Comparison of ENCODE assay signal across 8 cellular contexts in the genomic region with DNA sequence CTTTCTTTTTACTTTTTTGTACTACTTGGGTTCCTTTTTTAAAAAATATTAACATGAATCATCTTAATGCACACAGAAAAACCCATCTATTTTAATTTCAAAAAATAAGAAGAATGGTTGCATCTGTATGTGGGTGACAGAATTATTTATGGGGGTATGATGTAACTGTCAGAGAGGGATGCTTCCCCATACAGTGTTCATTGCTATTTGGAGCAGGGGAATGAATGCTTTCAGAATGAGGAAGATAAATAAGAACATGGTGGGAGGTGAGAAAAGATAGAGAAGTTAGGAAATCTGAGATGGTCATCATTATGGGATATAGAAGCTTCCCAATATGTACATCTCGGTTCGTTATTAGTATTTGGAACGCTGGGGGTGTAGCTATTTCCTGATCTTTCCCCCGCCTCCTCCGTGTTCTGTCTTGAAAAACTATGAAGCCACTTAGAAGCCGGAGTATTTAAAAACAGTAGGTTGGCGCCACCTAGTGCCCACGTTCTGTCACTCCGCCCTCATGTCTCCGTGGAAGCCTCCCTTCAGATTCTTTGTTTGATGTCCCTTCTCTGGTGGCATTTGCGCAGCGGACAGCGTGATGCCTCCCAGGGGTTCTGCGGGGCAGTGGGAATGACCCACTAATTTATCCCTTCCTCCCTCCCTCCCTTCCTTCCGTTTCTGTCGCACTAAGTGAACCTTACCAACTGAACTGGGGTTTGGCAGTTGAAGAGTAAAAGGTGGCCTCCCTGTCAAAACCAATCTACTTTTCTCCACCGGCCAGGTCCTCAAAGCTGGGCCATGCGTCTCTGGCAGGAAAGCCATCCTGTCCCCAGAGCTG.
DNase-seq lines count a peak whose midpoint lies in the region; ATAC-seq, FAIRE-seq and TF ChIP-seq lines count a peak whose summit lies in the region.

No MANE protein-coding gene starts in this region.

- no peaks in the 10 kb centered on the region for H3K9me3 ChIP-seq in left lung

- H3K27me3 ChIP-seq in left lung = no peaks in the 10 kb centered on the region

- intact Hi-C loops in left lung (cut with DNase I) = loop anchor here in 1 of 2 donors (5.0 kb wide), 1 partner anchor 331 kb away; no protein-coding TSS in a partner anchor

- DNase-seq in NCI-H226 (peak; percentile 28), cerebellum (ENCODE audit: low spot score) (peak; percentile 78), left lung (peak in 1 of 2 donors; percentile 51)
- DNase-seq in stimulated activated CD4-positive, alpha-beta T cell treated with anti-CD3 and anti-CD28 coated beads, Interleukin-4, amount 100 ng/mL, for 4 hours = peak; percentile 45 to 55

- peaks cover 0 to 11% of the 10 kb centered on the region in 2 donors for H3K36me3 ChIP-seq in left lung

- H3K4me3 ChIP-seq in left lung = no peak overlapping the region

- H3K27ac ChIP-seq in left lung = no peak overlapping the region

- TF ChIP-seq CTCF in left lung (IDR thresholded peaks at IDR 0.05) = peak; percentile 76 to 82

- FAIRE-seq in A204.1 (lab: Jason Lieb, UNC) = peak; percentile 91

- H3K4me1 ChIP-seq in left lung = peaks cover 0 to 10% of the 10 kb centered on the region in 2 donors

- ATAC-seq in GM18502 (IDR thresholded peaks at IDR 0.05; ENCODE audit: poor library complexity, unreplicated experiment) = peak; percentile 91
- peak; percentile 71 for ATAC-seq in HG03066 (IDR thresholded peaks at IDR 0.05; ENCODE audit: low read depth, unreplicated experiment)
- ATAC-seq in activated CD4-positive, CD25-positive, alpha-beta regulatory T cell treated with anti-CD3 and anti-CD28 coated beads, Interleukin-2, amount 50 U/mL, for 24 hours = peak; percentile 38 to 45
- peak; percentile 89 for ATAC-seq in left lung
